In the genomic region with DNA sequence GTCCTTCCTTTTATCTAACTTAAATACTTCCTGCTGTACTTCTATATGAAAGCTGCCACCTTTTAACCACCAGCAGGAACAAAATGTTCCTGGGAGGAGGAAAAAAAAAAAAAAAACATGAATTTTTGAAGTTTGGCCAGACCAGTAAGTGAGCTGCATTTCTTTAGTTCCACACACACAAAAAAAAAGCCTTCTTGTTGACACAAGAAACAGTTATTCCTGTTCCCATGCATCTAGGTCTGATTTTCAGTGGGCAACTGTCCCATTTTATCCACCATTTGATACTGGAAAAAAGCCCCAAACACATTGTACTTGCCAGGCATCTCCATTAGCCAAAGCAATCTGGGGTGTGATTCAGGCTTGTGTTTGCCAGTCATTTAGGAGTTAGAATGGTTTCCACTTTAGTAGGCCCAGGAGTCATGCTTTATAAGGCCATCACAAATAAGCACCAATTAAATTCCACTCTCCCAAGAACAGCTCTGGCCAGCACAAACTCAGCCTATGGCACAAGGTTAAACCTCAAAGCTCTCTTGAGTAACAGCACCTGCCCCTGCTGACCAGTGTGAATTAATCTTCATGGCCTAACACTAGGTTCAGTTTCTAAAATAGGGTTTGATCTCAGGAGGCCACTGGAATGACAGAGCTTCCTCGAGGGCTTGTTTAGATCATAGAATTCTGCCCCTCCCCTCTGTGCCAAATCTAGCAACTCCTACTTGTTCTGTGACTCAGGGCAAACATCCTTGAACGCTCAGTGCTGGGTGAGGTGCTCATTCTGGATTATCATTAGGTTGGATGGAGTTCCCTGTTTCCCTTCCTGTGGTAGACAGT, we compare ENCODE assay signal across 10 cellular contexts.
DNase-seq lines count a peak whose midpoint lies in the region; ATAC-seq and TF ChIP-seq lines count a peak whose summit lies in the region.
"Had no signal": no experiment of that assay in that cellular context is flagged by ENCODE, and none has a peak within 500 bp of the region (broad histone marks: within the 10 kb centered on the region; RNA-seq: fewer than 3 reads in every experiment).

No MANE protein-coding gene starts in this region.

- H3K4me3 Mint-ChIP-seq in immature natural killer cell = no peak overlapping the region

- peaks cover 0 to 3% (median 0%) of the 10 kb centered on the region in 6 donors for H3K9me3 Mint-ChIP-seq in immature natural killer cell
- H3K9me3 Mint-ChIP-seq: naive B cell had no signal

- peak overlapping the region; percentile 67 to 96 (median 90) for H3K27ac ChIP-seq in upper lobe of left lung

- TF ChIP-seq CTCF in astrocyte of the cerebellum (IDR thresholded peaks at IDR 0.05; ENCODE audit: low read depth, low read length, missing control alignments) = no peak
- TF ChIP-seq CTCF in upper lobe of left lung (IDR thresholded peaks at IDR 0.05) = no peak

- ATAC-seq in upper lobe of left lung (ENCODE audit: low FRiP score in 2 of 2) (peak; percentile 26 to 61), HG02885 (IDR thresholded peaks at IDR 0.05; ENCODE audit: poor library complexity, unreplicated experiment) (no peak)

- peaks cover 19 to 33% (median 31%) of the 10 kb centered on the region in 4 donors for H3K4me1 ChIP-seq in upper lobe of left lung

- H3K36me3 ChIP-seq in upper lobe of left lung = no peaks in the 10 kb centered on the region
- H3K36me3 ChIP-seq: BLaER1 treated with 17β-estradiol and CSF1 and Interleukin-3, amounts not matched to agents 10 nM and 100 nM had no signal

- WGBS in upper lobe of left lung, 2 donors = 16 to 42% methylated on average over 2 of the region's 2 CpGs

- peak in 2 of 4 donors; percentile 58 to 62 for TF ChIP-seq EP300 in upper lobe of left lung (IDR thresholded peaks at IDR 0.05)

- no peaks in the 10 kb centered on the region for H3K36me3 Mint-ChIP-seq in immature natural killer cell
- H3K36me3 Mint-ChIP-seq: naive B cell had no signal

- H3K27me3 Mint-ChIP-seq in immature natural killer cell (ENCODE audit: low read depth in 3 of 3) = peaks cover 1 to 13% (median 12%) of the 10 kb centered on the region in 3 donors

- H3K9me3 ChIP-seq in upper lobe of left lung = no peaks in the 10 kb centered on the region
- H3K9me3 ChIP-seq: BLaER1 treated with 17β-estradiol and CSF1 and Interleukin-3, amounts not matched to agents 10 nM and 100 nM had no signal

- DNase-seq in NCI-H510A treated with DMSO at 0.1 percent for 48 hours (lab: John Stamatoyannopoulos, UW) = peak; percentile 4
- DNase-seq in NCI-H510A (lab: John Stamatoyannopoulos, UW) = no peak
- peak; percentile 99 for DNase-seq in astrocyte of the cerebellum (ENCODE audit: low read depth)
- peak; percentile 80 for DNase-seq in kidney glomerular epithelial cell (lab: John Stamatoyannopoulos, UW)
- peak in 1 of 2 donors; percentile 79 for DNase-seq in upper lobe of left lung
- DNase-seq in AML-193 (lab: John Stamatoyannopoulos, UW) = no peak
- DNase-seq in immature natural killer cell = no peak
- DNase-seq: naive B cell had no signal

- no peaks in the 10 kb centered on the region for H3K4me1 Mint-ChIP-seq in immature natural killer cell
- H3K4me1 Mint-ChIP-seq: naive B cell had no signal

- in situ Hi-C loops in astrocyte of the cerebellum (cut with HindIII; ENCODE audit: low sequenced_read_pairs) = no loop called here

- TF ChIP-seq POLR2A in upper lobe of left lung (IDR thresholded peaks at IDR 0.05) = no peak

- H3K4me3 ChIP-seq in astrocyte of the cerebellum (ENCODE audit: low read depth, low read length) = no peak overlapping the region
- no peak overlapping the region for H3K4me3 ChIP-seq in upper lobe of left lung
- H3K4me3 ChIP-seq: BLaER1 treated with 17β-estradiol and CSF1 and Interleukin-3, amounts not matched to agents 10 nM and 100 nM had no signal

- no peak overlapping the region for H3K27ac Mint-ChIP-seq in immature natural killer cell

- H3K27me3 ChIP-seq in upper lobe of left lung = no peaks in the 10 kb centered on the region
- H3K27me3 ChIP-seq: BLaER1 treated with 17β-estradiol and CSF1 and Interleukin-3, amounts not matched to agents 10 nM and 100 nM had no signal

Comparison
In these comparisons a context has a peak if more than half of its experiments do, and no peak if none do; other contexts are left out.
1. DNase-seq: peak in NCI-H510A treated with DMSO at 0.1 percent for 48 hours (single experiment), astrocyte of the cerebellum (single experiment) and kidney glomerular epithelial cell (single experiment); none in NCI-H510A (single experiment), AML-193 (0 of 2) and immature natural killer cell (0 of 3).